Comparison of ENCODE assay signal across 8 cellular contexts in the genomic region with DNA sequence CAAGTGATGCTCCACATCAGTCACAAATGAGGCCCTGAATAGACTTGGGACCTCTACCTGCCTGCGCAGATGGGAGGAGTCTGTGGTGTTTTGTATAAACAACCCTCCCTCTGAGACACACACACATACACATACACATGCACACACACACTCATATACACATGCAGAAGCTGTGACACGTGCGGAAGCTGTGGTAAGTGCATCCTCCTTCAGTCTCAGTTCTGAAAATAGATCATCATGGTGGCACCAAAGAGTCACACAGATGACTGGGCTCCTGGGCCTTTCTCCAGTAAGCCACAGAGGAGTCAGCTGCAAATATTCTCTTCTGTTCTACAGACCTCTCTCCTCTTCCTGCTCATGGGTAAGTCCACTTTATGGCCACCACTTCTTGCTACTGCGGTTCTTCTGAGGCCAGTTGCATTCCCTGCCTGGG. TPM values are rescaled to one million over a fixed set of nuclear protein-coding genes. Genes with fewer than 3 reads are reported as not detected.
DNase-seq lines count a peak whose midpoint lies in the region; ATAC-seq and TF ChIP-seq lines count a peak whose summit lies in the region.

A gene with protein sequence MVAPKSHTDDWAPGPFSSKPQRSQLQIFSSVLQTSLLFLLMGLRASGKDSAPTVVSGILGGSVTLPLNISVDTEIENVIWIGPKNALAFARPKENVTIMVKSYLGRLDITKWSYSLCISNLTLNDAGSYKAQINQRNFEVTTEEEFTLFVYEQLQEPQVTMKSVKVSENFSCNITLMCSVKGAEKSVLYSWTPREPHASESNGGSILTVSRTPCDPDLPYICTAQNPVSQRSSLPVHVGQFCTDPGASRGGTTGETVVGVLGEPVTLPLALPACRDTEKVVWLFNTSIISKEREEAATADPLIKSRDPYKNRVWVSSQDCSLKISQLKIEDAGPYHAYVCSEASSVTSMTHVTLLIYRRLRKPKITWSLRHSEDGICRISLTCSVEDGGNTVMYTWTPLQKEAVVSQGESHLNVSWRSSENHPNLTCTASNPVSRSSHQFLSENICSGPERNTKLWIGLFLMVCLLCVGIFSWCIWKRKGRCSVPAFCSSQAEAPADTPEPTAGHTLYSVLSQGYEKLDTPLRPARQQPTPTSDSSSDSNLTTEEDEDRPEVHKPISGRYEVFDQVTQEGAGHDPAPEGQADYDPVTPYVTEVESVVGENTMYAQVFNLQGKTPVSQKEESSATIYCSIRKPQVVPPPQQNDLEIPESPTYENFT (plus strand): TSS at position 224 of the 433 bp plus-strand sequence. CDS start 14 bp downstream, at position 238.

- ATAC-seq in HG03460 (IDR thresholded peaks at IDR 0.05; ENCODE audit: unreplicated experiment) (peak; percentile 80), natural killer cell (peak; percentile 84 to 93 (median 92))

- peak within 1 kb of the TSS; percentile 91 to 95 for H3K27ac Mint-ChIP-seq in natural killer cell

- H3K36me3 Mint-ChIP-seq in natural killer cell = no peaks in the 10 kb centered on the region

- intact Hi-C loops in natural killer cell (cut with micrococcal nuclease) = loop anchor here (2.0 to 5.0 kb wide), 4 partner anchors 39 to 66 kb away; a partner anchor contains a TSS

- peak; percentile 70 for DNase-seq in NK-92 treated with Interleukin-12 subunit alpha and Interleukin-12 subunit beta, amount 100 ng/mL, for 24 hours (lab: John Stamatoyannopoulos, UW)
- DNase-seq in NK-92 (lab: John Stamatoyannopoulos, UW; ENCODE audit: unreplicated experiment) (no peak), natural killer cell (peak; percentile 66), AML-193 (lab: John Stamatoyannopoulos, UW) (no peak), AG20443 (ENCODE audit: low spot score) (no peak), HuH-7.5 (ENCODE audit: low spot score) (no peak)
- peak; percentile 46 to 74 for DNase-seq in activated CD8-positive, alpha-beta memory T cell treated with anti-CD3 and anti-CD28 coated beads for 4 hours (ENCODE audit: low read depth in 2 of 2)

- H3K4me3 Mint-ChIP-seq in natural killer cell = peak within 1 kb of the TSS; percentile 90

- no peaks in the 10 kb centered on the region for H3K27me3 Mint-ChIP-seq in natural killer cell (ENCODE audit: low read depth in 2 of 2)

- H3K9me3 Mint-ChIP-seq in natural killer cell = no peaks in the 10 kb centered on the region

- peaks cover 59 to 70% of the 10 kb centered on the region in 2 donors for H3K4me1 Mint-ChIP-seq in natural killer cell

- no peak for TF ChIP-seq CTCF in natural killer cell (IDR thresholded peaks at IDR 0.05)

RNA-seq across cellular contexts. Expression of the gene that starts here (rescaled TPM):
- 10 to 100 TPM; 30.3 to 47.1 (median 34.4) TPM for total RNA-seq in natural killer cell

Comparison
In these comparisons a context has a peak if more than half of its experiments do, and no peak if none do; other contexts are left out.
1. DNase-seq: peak in NK-92 treated with Interleukin-12 subunit alpha and Interleukin-12 subunit beta, amount 100 ng/mL, for 24 hours (single experiment), activated CD8-positive, alpha-beta memory T cell treated with anti-CD3 and anti-CD28 coated beads for 4 hours (2 of 2) and natural killer cell (single experiment); none in NK-92 (single experiment), AML-193 (0 of 2), AG20443 (single experiment) and HuH-7.5 (single experiment).